In genomic region chr2:236548179-236548918, GRCh38 we compare ENCODE assay signal across 1 cellular context.
TF ChIP-seq lines count a peak whose summit lies in the region.

No MANE protein-coding gene starts in this region.

TF ChIP-seq in GM23338, 12 proteins besides CTCF, POLR2A, EP300 and RAD21 (continued from another document):
- TF ChIP-seq, protein P1, sequence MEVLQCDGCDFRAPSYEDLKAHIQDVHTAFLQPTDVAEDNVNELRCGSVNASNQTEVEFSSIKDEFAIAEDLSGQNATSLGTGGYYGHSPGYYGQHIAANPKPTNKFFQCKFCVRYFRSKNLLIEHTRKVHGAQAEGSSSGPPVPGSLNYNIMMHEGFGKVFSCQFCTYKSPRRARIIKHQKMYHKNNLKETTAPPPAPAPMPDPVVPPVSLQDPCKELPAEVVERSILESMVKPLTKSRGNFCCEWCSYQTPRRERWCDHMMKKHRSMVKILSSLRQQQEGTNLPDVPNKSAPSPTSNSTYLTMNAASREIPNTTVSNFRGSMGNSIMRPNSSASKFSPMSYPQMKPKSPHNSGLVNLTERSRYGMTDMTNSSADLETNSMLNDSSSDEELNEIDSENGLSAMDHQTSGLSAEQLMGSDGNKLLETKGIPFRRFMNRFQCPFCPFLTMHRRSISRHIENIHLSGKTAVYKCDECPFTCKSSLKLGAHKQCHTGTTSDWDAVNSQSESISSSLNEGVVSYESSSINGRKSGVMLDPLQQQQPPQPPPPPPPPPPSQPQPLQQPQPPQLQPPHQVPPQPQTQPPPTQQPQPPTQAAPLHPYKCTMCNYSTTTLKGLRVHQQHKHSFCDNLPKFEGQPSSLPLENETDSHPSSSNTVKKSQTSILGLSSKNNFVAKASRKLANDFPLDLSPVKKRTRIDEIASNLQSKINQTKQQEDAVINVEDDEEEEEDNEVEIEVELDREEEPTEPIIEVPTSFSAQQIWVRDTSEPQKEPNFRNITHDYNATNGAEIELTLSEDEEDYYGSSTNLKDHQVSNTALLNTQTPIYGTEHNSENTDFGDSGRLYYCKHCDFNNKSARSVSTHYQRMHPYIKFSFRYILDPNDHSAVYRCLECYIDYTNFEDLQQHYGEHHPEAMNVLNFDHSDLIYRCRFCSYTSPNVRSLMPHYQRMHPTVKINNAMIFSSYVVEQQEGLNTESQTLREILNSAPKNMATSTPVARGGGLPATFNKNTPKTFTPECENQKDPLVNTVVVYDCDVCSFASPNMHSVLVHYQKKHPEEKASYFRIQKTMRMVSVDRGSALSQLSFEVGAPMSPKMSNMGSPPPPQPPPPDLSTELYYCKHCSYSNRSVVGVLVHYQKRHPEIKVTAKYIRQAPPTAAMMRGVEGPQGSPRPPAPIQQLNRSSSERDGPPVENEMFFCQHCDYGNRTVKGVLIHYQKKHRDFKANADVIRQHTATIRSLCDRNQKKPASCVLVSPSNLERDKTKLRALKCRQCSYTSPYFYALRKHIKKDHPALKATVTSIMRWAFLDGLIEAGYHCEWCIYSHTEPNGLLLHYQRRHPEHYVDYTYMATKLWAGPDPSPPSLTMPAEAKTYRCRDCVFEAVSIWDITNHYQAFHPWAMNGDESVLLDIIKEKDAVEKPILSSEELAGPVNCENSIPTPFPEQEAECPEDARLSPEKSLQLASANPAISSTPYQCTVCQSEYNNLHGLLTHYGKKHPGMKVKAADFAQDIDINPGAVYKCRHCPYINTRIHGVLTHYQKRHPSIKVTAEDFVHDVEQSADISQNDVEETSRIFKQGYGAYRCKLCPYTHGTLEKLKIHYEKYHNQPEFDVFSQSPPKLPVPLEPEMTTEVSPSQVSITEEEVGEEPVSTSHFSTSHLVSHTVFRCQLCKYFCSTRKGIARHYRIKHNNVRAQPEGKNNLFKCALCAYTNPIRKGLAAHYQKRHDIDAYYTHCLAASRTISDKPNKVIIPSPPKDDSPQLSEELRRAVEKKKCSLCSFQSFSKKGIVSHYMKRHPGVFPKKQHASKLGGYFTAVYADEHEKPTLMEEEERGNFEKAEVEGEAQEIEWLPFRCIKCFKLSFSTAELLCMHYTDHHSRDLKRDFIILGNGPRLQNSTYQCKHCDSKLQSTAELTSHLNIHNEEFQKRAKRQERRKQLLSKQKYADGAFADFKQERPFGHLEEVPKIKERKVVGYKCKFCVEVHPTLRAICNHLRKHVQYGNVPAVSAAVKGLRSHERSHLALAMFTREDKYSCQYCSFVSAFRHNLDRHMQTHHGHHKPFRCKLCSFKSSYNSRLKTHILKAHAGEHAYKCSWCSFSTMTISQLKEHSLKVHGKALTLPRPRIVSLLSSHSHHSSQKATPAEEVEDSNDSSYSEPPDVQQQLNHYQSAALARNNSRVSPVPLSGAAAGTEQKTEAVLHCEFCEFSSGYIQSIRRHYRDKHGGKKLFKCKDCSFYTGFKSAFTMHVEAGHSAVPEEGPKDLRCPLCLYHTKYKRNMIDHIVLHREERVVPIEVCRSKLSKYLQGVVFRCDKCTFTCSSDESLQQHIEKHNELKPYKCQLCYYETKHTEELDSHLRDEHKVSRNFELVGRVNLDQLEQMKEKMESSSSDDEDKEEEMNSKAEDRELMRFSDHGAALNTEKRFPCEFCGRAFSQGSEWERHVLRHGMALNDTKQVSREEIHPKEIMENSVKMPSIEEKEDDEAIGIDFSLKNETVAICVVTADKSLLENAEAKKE (CRISPR knock-in tag; IDR thresholded peaks at IDR 0.05) = no peak
- TF ChIP-seq, protein P2, sequence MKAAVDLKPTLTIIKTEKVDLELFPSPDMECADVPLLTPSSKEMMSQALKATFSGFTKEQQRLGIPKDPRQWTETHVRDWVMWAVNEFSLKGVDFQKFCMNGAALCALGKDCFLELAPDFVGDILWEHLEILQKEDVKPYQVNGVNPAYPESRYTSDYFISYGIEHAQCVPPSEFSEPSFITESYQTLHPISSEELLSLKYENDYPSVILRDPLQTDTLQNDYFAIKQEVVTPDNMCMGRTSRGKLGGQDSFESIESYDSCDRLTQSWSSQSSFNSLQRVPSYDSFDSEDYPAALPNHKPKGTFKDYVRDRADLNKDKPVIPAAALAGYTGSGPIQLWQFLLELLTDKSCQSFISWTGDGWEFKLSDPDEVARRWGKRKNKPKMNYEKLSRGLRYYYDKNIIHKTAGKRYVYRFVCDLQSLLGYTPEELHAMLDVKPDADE (IDR thresholded peaks at IDR 0.05) = no peak
- TF ChIP-seq CREB1 (CRISPR knock-in tag; IDR thresholded peaks at IDR 0.05; ENCODE audit: low read depth) (no peak), STAT1 (IDR thresholded peaks at IDR 0.05; ENCODE audit: unreplicated experiment) (no peak), POLR2AphosphoS5 (IDR thresholded peaks at IDR 0.05; ENCODE audit: low read depth) (no peak), EZH2phosphoT487 (IDR thresholded peaks at IDR 0.05; ENCODE audit: unreplicated experiment) (no peak), NANOG (IDR thresholded peaks at IDR 0.05; ENCODE audit: borderline replicate concordance) (no peak), ZNF114 (CRISPR knock-in tag; IDR thresholded peaks at IDR 0.05) (no peak)
